Comparison of ENCODE assay signal across 8 cellular contexts in the genomic region with DNA sequence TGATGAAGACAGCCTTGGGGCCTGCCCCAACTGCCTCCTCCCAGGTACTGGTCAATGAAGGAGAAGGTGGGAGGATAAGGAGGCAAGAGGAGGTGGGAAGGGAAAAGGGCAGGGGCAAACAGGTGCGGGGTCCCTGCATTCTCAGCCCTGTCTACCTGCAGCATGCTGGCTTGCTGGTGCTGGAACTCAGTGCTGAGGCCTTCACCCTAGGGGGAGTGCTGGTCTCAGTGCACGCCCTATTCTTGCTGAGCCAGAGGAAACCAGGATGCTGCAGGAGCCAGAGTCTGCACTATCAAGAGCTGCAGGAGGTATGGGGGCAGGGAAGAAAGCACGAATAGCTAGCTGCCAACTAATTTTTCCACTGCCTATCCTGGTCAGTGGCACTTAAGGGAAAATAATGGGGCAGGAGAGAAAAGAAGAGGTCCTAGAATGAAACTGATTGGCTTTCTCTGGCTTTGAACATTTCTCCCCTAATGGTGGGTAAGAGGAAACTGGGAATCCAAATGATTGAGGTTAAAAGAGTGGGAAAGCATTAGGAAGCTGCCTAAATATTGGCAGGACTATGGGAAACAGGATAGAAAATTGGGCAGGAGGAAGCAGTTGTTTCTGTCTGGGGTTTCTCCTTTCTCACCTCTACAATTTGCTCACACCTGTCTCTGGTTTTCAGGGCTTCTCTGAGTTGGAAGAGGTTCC. TPM values are rescaled to one million over a fixed set of nuclear protein-coding genes. Genes with fewer than 3 reads are reported as not detected.
A peak's percentile ranks its signal among the peaks of the same experiment; 100 is the strongest.
DNase-seq lines count a peak whose midpoint lies in the region; ATAC-seq, FAIRE-seq and TF ChIP-seq lines count a peak whose summit lies in the region.

No MANE protein-coding gene starts in this region.

- H3K9ac ChIP-seq in colonic mucosa (ENCODE audit: low read depth in 2 of 2, low read length in 2 of 2), result peak overlapping the region in 1 of 2 donors; percentile 82
- H3K9ac ChIP-seq in neural cell (ENCODE audit: low read length), result peak overlapping the region; percentile 97

- FAIRE-seq in pancreas (lab: Jason Lieb, UNC), result no peak

- H3K4me3 ChIP-seq in colonic mucosa (no peak overlapping the region), neural cell (ENCODE audit: low read length) (peak overlapping the region; percentile 86), pancreas (peak overlapping the region in 1 of 4 donors; percentile 60), lower leg skin (ENCODE audit: low read depth, poor library complexity, severe bottlenecking) (no peak overlapping the region)

- TF ChIP-seq CTCF in colonic mucosa (IDR thresholded peaks at IDR 0.05) (no peak), neural cell (IDR thresholded peaks at IDR 0.05; ENCODE audit: poor library complexity, severe bottlenecking) (no peak), pancreas (IDR thresholded peaks at IDR 0.05) (no peak), lower leg skin (IDR thresholded peaks at IDR 0.05) (no peak)

- H3K27ac ChIP-seq in colonic mucosa (peak overlapping the region; percentile 99), neural cell (ENCODE audit: low read length) (peak overlapping the region; percentile 98), pancreas (no peak overlapping the region)

- DNase-seq in Daoy (ENCODE audit: low read depth) (peak; percentile 53), LoVo (ENCODE audit: low spot score) (peak; percentile 14), colonic mucosa (peak; percentile 72), pancreas (no peak), lower leg skin (ENCODE audit: low spot score in 2 of 2) (no peak), SW480 (ENCODE audit: low spot score) (no peak)

- peaks cover 25% of the 10 kb centered on the region for H3K79me2 ChIP-seq in neural cell (replicated peaks; ENCODE audit: insufficient read depth, low read length)

- peak overlapping the region; percentile 84 for H2AFZ ChIP-seq in neural cell (ENCODE audit: low read depth, low read length)

- intact Hi-C loops in colonic mucosa (cut with DNase I) (no loop called here), pancreas (cut with DNase I) (loop anchor here in 1 of 3 donors (5.0 kb wide), 1 partner anchor 35 kb away; no protein-coding TSS in a partner anchor), lower leg skin (cut with DNase I; ENCODE audit: low total_unique reads) (no loop called here)

- 51 to 52% methylated on average over 3 of the region's 3 CpGs for WGBS in pancreas, 2 donors
- WGBS in lower leg skin, 2 donors, result 43 to 46% methylated on average over 3 of the region's 3 CpGs

- no peak for TF ChIP-seq RAD21 in neural cell (conservative IDR thresholded peaks at IDR 0.05)

- H3K4me1 ChIP-seq in colonic mucosa, result peaks cover 22% of the 10 kb centered on the region
- H3K4me1 ChIP-seq in pancreas, result peaks cover 18 to 42% (median 20%) of the 10 kb centered on the region in 3 donors

- peaks cover 6% of the 10 kb centered on the region for H3F3A ChIP-seq in neural cell (ENCODE audit: insufficient read depth, low read length, poor library complexity, severe bottlenecking)

- ATAC-seq in pancreas (no peak), HG03039 (IDR thresholded peaks at IDR 0.05; ENCODE audit: unreplicated experiment) (no peak)

- TF ChIP-seq POLR2A in lower leg skin (IDR thresholded peaks at IDR 0.05), result no peak

- H3K9me2 ChIP-seq in neural cell (ENCODE audit: insufficient read depth, low read length), result no peaks in the 10 kb centered on the region

- H3K36me3 ChIP-seq in colonic mucosa, result no peaks in the 10 kb centered on the region
- no peaks in the 10 kb centered on the region for H3K36me3 ChIP-seq in neural cell (ENCODE audit: insufficient read depth, low read length)
- no peaks in the 10 kb centered on the region for H3K36me3 ChIP-seq in pancreas

- no peaks in the 10 kb centered on the region for H3K9me3 ChIP-seq in colonic mucosa
- H3K9me3 ChIP-seq in neural cell (ENCODE audit: low read length), result no peaks in the 10 kb centered on the region
- H3K9me3 ChIP-seq in pancreas, result no peaks in the 10 kb centered on the region

- H3K27me3 ChIP-seq in colonic mucosa (no peaks in the 10 kb centered on the region), neural cell (ENCODE audit: insufficient read depth, low read depth, low read length) (no peaks in the 10 kb centered on the region), pancreas (no peaks in the 10 kb centered on the region)

- TF ChIP-seq EP300 in neural cell (conservative IDR thresholded peaks at IDR 0.05; ENCODE audit: poor library complexity, severe bottlenecking), result no peak

- no peaks in the 10 kb centered on the region for H4K20me1 ChIP-seq in neural cell (ENCODE audit: insufficient read depth)

- peak overlapping the region; percentile 98 for H3K4me2 ChIP-seq in neural cell (ENCODE audit: low read length)

TF ChIP-seq in neural cell, 6 proteins besides CTCF, POLR2A, EP300 and RAD21:
- TF ChIP-seq MXI1 (conservative IDR thresholded peaks at IDR 0.05; ENCODE audit: poor library complexity, severe bottlenecking), result no peak
- TF ChIP-seq EZH2 (IDR thresholded peaks at IDR 0.05; ENCODE audit: borderline replicate concordance, insufficient read depth, low read length, poor library complexity, severe bottlenecking), result no peak
- no peak for TF ChIP-seq POLR2AphosphoS5 (IDR thresholded peaks at IDR 0.05)
- TF ChIP-seq SMC3 (conservative IDR thresholded peaks at IDR 0.05; ENCODE audit: poor library complexity), result no peak
- TF ChIP-seq TAF1 (IDR thresholded peaks at IDR 0.05; ENCODE audit: low read depth), result no peak
- no peak for TF ChIP-seq REST (IDR thresholded peaks at IDR 0.05; ENCODE audit: borderline replicate concordance)

RNA-seq across cellular contexts. Expression of gene TMEM253, which starts 1.8 kb away (rescaled TPM):
- total RNA-seq in Daoy (2014; rRNA removed; shearing (Covaris generic)), result not detected in 2 replicates
- 10 to 100 TPM; 28.8 to 48.3 TPM for total RNA-seq in colonic mucosa
- 0.26 TPM in 1 of 2 replicates, not detected in the other for polyA plus RNA-seq in neural cell
- polyA minus RNA-seq in neural cell, result not detected in 2 replicates
- 1 to 10 TPM in 2 of 6 donors, under 1 TPM in 4; 0.16 to 1.6 (median 0.56) TPM for total RNA-seq in pancreas
- polyA plus RNA-seq in pancreas, result 1 to 10 TPM; 1.8 to 4.9 TPM
- 1 to 10 TPM in 1 of 4 donors, under 1 TPM in 1, not detected in 2; 0.39 to 1.0 TPM for total RNA-seq in lower leg skin

RNA-seq across cellular contexts. Expression of gene ZNF219, which starts 4.2 kb away (rescaled TPM):
- total RNA-seq in Daoy (2014; rRNA removed; shearing (Covaris generic)), result 13.4 and 13.7 TPM in 2 replicates
- total RNA-seq in colonic mucosa (10 to 100 TPM; 44.0 to 79.6 TPM), pancreas (10 to 100 TPM; 13.5 to 23.6 (median 16.1) TPM), lower leg skin (10 to 100 TPM; 56.9 to 89.9 (median 82.2) TPM)
- polyA plus RNA-seq in neural cell (40.6 and 51.2 TPM in 2 replicates), pancreas (10 to 100 TPM; 19.8 to 20.5 TPM)
- polyA minus RNA-seq in neural cell, result 38.7 and 39.8 TPM in 2 replicates

RNA-seq across cellular contexts. Expression of gene ARHGEF40, which starts 32.5 kb away (rescaled TPM):
- 59.9 and 86.1 TPM in 2 replicates for total RNA-seq in Daoy (2014; rRNA removed; shearing (Covaris generic))
- total RNA-seq in colonic mucosa, result 10 to 100 TPM; 49.5 to 66.9 TPM
- 28.9 and 32.4 TPM in 2 replicates for polyA plus RNA-seq in neural cell
- 23.9 and 30.2 TPM in 2 replicates for polyA minus RNA-seq in neural cell
- total RNA-seq in pancreas, result 10 to 100 TPM; 24.5 to 58.0 (median 36.4) TPM
- polyA plus RNA-seq in pancreas, result 10 to 100 TPM; 68.8 to 77.0 TPM
- 10 to 100 TPM in 3 of 4 donors, 1 to 10 TPM in 1; 7.5 to 21.2 (median 14.4) TPM for total RNA-seq in lower leg skin

RNA-seq across cellular contexts. Expression of gene RNASE8, which starts 45.0 kb away (rescaled TPM):
- not detected in 2 replicates for total RNA-seq in Daoy (2014; rRNA removed; shearing (Covaris generic))
- not detected for total RNA-seq in colonic mucosa
- not detected in 2 replicates for polyA plus RNA-seq in neural cell
- polyA minus RNA-seq in neural cell, result not detected in 2 replicates
- total RNA-seq in pancreas, result not detected
- not detected for polyA plus RNA-seq in pancreas
- total RNA-seq in lower leg skin, result not detected

RNA-seq across cellular contexts. Expression of gene OR5AU1, which starts 53.2 kb away (rescaled TPM):
- total RNA-seq in Daoy (2014; rRNA removed; shearing (Covaris generic)), result not detected in 2 replicates
- not detected for total RNA-seq in colonic mucosa
- not detected in 2 replicates for polyA plus RNA-seq in neural cell
- polyA minus RNA-seq in neural cell, result not detected in 2 replicates
- total RNA-seq in pancreas, result not detected
- not detected for polyA plus RNA-seq in pancreas
- total RNA-seq in lower leg skin, result under 1 TPM in 1 of 4 donors, not detected in 3; 0.17 TPM

Comparison
In these comparisons a context has a peak if more than half of its experiments do, and no peak if none do; other contexts are left out.
1. DNase-seq: peak in Daoy (single experiment), LoVo (single experiment) and colonic mucosa (single experiment); none in pancreas (0 of 6), lower leg skin (0 of 2) and SW480 (single experiment).
2. H3K27ac ChIP-seq: peak in colonic mucosa (single experiment) and neural cell (single experiment); none in pancreas (0 of 4).
3. RNA of gene TMEM253, which starts 1.8 kb away (total RNA-seq): 28.8 to 48.3 TPM in colonic mucosa; 0.39 to 1.0 TPM in lower leg skin, 0.16 to 1.6 TPM in pancreas and not detected in Daoy; every median in the first group is over 10 times any median in the second.